ENCODE assay signal across 1 cellular context in the genomic region with DNA sequence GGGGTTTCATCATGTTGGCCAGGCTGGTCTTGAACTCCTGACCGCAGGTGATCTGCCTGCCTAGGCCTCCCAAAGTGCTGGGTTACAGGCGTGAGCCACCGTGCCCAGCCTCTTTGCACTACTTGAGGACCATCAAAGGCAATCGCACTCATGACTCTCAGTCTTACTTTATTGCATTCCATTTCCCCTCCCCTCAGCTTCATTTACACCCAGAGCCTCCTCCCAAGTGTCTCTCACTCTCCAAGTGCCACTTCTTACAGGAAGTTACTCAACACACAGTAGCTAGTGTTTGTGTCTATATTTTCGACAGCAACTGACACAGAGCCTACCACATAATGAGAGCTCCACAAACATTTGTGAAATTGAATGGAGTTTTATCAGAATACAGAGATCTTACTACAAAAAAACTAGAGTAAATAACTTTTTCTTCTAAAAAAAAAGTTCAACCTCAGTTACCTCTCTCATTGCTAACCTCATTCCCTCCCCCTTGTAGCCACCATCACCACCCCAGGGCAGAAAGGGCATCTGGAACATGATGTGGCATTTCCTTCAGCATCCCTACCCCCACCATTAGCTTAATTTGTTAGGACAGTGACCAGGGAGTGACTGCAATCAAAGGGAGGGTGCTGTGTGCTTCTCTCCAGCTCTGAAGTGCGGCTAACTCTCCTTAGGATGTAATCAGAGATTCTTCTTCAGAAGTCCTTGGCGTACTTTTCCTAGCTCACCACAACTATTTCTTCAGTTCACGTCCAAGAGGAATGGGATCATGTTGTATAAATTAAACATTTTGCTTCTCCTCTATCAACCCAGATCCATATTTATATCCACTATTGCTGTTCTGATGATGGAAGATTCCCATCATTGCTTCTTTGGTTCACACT.
TF ChIP-seq lines count a peak whose summit lies in the region.

No MANE protein-coding gene starts in this region.

TF ChIP-seq in HepG2, 621 proteins besides CTCF, POLR2A, EP300 and RAD21 (continued from another document):
- TF ChIP-seq, protein P1, sequence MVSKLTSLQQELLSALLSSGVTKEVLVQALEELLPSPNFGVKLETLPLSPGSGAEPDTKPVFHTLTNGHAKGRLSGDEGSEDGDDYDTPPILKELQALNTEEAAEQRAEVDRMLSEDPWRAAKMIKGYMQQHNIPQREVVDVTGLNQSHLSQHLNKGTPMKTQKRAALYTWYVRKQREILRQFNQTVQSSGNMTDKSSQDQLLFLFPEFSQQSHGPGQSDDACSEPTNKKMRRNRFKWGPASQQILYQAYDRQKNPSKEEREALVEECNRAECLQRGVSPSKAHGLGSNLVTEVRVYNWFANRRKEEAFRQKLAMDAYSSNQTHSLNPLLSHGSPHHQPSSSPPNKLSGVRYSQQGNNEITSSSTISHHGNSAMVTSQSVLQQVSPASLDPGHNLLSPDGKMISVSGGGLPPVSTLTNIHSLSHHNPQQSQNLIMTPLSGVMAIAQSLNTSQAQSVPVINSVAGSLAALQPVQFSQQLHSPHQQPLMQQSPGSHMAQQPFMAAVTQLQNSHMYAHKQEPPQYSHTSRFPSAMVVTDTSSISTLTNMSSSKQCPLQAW (CRISPR knock-in tag; IDR thresholded peaks at IDR 0.05): no peak
- TF ChIP-seq ZNF724P (CRISPR knock-in tag; IDR thresholded peaks at IDR 0.05; ENCODE audit: borderline replicate concordance): no peak
TF ChIP-seq in HepG2: peak in this region for 0.
